ENCODE assay signal across 8 cellular contexts in the genomic region with DNA sequence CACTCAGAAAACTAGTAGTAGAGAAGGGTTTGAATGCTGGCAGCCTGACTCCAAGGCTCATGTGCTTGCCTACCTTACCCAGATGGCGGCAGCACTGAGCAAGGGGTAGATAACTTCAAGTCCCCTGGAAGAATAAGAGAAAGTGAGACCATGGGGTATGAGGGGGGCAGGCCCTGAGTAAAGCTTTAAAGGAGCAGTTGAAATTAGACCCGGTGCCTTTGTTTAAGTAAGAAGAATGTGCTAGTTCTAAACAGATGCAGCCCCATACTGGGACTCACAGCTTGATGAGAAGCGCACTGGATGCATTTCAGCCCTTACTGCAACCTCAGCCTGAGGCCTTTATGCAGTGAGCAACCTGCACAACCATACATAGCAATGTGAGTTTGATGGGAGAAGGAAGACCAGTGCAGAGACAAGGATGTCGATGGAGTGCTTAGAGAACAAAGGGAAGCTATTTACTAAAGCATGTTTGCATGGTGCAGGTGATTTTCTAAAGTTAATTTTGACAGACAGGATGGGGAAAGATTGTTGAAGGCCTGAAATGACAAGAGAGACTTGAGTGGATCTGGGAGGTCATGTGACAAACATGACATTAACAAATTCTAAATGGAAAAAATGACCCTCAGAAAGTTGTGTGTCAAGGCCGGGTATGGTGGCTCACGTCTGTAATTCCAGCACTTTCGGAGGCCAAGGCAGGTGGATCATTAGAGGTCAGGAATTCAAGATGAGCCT. TPM values are rescaled to one million over a fixed set of nuclear protein-coding genes. Genes with fewer than 3 reads are reported as not detected.
DNase-seq lines count a peak whose midpoint lies in the region; ATAC-seq and TF ChIP-seq lines count a peak whose summit lies in the region.

No MANE protein-coding gene starts in this region.

- H3K4me1 Mint-ChIP-seq in GM23338, result peaks cover 38% of the 10 kb centered on the region
- H3K4me1 Mint-ChIP-seq in T-helper 1 cell treated with Interleukin-12 subunit alpha and Interleukin-12 subunit beta and Interleukin-4 antibody, amounts not matched to agents 30 μg/mL and 1 μg/mL, for 36 hours (ENCODE audit: low read depth), result peaks cover 51% of the 10 kb centered on the region

- H3K9me3 Mint-ChIP-seq in GM23338, result no peaks in the 10 kb centered on the region
- no peaks in the 10 kb centered on the region for H3K9me3 Mint-ChIP-seq in T-helper 1 cell treated with Interleukin-12 subunit alpha and Interleukin-12 subunit beta and Interleukin-4 antibody, amounts not matched to agents 30 μg/mL and 1 μg/mL, for 36 hours

- H4K20me1 ChIP-seq in BLaER1 treated with 17β-estradiol and CSF1 and Interleukin-3, amounts not matched to agents 10 nM and 100 nM, result no peaks in the 10 kb centered on the region
- H4K20me1 ChIP-seq in GM23338 (replicated peaks; ENCODE audit: insufficient read depth) (no peaks in the 10 kb centered on the region), osteoblast (ENCODE audit: insufficient read depth, low read length) (no peaks in the 10 kb centered on the region)

- H3K9me2 ChIP-seq in GM23338 (ENCODE audit: insufficient read depth), result no peaks in the 10 kb centered on the region

- H3K36me3 Mint-ChIP-seq in GM23338 (ENCODE audit: low read depth), result no peaks in the 10 kb centered on the region
- H3K36me3 Mint-ChIP-seq in T-helper 1 cell treated with Interleukin-12 subunit alpha and Interleukin-12 subunit beta and Interleukin-4 antibody, amounts not matched to agents 30 μg/mL and 1 μg/mL, for 36 hours (ENCODE audit: low read depth), result peaks cover 32% of the 10 kb centered on the region

- no peaks in the 10 kb centered on the region for H3F3A ChIP-seq in GM23338 (replicated peaks; ENCODE audit: low read depth)

- TF ChIP-seq CTCF in GM23338 (conservative IDR thresholded peaks at IDR 0.05; ENCODE audit: low read depth in 2 of 2), result peak; percentile 92 to 97
- TF ChIP-seq CTCF in osteoblast (IDR thresholded peaks at IDR 0.05; ENCODE audit: extremely low read depth, low read depth, low read length), result peak; percentile 70

- H3K4me2 ChIP-seq in BLaER1 treated with 17β-estradiol and CSF1 and Interleukin-3, amounts not matched to agents 10 nM and 100 nM, result peak overlapping the region in 10 of 11 experiments; percentile 20 to 71 (median 60); a peak in 20 of 22 replicates
- no peak overlapping the region for H3K4me2 ChIP-seq in GM23338
- no peak overlapping the region for H3K4me2 ChIP-seq in osteoblast (ENCODE audit: insufficient read depth, low read length)

- H3K9me3 ChIP-seq in BLaER1 treated with 17β-estradiol and CSF1 and Interleukin-3, amounts not matched to agents 10 nM and 100 nM (replicated peaks in 1 of 11), result no peaks in the 10 kb centered on the region
- no peaks in the 10 kb centered on the region for H3K9me3 ChIP-seq in osteoblast (ENCODE audit: low read depth, low read length)

- H3K27ac ChIP-seq in BLaER1 treated with 17β-estradiol and CSF1 and Interleukin-3, amounts not matched to agents 10 nM and 100 nM, result peak overlapping the region in 6 of 11 experiments; percentile 6 to 77 (median 56); a peak in 11 of 22 replicates
- H3K27ac ChIP-seq in GM23338 (ENCODE audit: low read depth) (no peak overlapping the region), osteoblast (ENCODE audit: low read depth, low read length) (no peak overlapping the region)

- peaks cover 4% of the 10 kb centered on the region for H3K27me3 Mint-ChIP-seq in GM23338 (ENCODE audit: insufficient read depth, low read depth, poor library complexity)
- no peaks in the 10 kb centered on the region for H3K27me3 Mint-ChIP-seq in T-helper 1 cell treated with Interleukin-12 subunit alpha and Interleukin-12 subunit beta and Interleukin-4 antibody, amounts not matched to agents 30 μg/mL and 1 μg/mL, for 36 hours (ENCODE audit: low read depth)

- no peaks in the 10 kb centered on the region for H3K36me3 ChIP-seq in BLaER1 treated with 17β-estradiol and CSF1 and Interleukin-3, amounts not matched to agents 10 nM and 100 nM
- H3K36me3 ChIP-seq in GM23338 (ENCODE audit: insufficient read depth), result no peaks in the 10 kb centered on the region
- no peaks in the 10 kb centered on the region for H3K36me3 ChIP-seq in osteoblast (ENCODE audit: insufficient read depth, low read length)

- ATAC-seq in GM23338 (peak; percentile 97), HG03354 (IDR thresholded peaks at IDR 0.05; ENCODE audit: poor library complexity, severe bottlenecking, unreplicated experiment) (no peak)

- no peaks in the 10 kb centered on the region for H3K79me2 ChIP-seq in GM23338 (replicated peaks; ENCODE audit: insufficient read depth)
- H3K79me2 ChIP-seq in osteoblast (ENCODE audit: insufficient read depth, low read length), result no peaks in the 10 kb centered on the region

- H3K27ac Mint-ChIP-seq in GM23338, result peak overlapping the region; percentile 25
- peak overlapping the region; percentile 88 for H3K27ac Mint-ChIP-seq in T-helper 1 cell treated with Interleukin-12 subunit alpha and Interleukin-12 subunit beta and Interleukin-4 antibody, amounts not matched to agents 30 μg/mL and 1 μg/mL, for 36 hours

- no peaks in the 10 kb centered on the region for H3K27me3 ChIP-seq in BLaER1 treated with 17β-estradiol and CSF1 and Interleukin-3, amounts not matched to agents 10 nM and 100 nM
- H3K27me3 ChIP-seq in GM23338 (ENCODE audit: insufficient read depth) (no peaks in the 10 kb centered on the region), osteoblast (ENCODE audit: insufficient read depth, low read length) (peaks cover 35% of the 10 kb centered on the region)

- H2AFZ ChIP-seq in GM23338, result no peak overlapping the region
- H2AFZ ChIP-seq in osteoblast (ENCODE audit: low read length), result no peak overlapping the region

- no peak overlapping the region; the same call in 2 of the 3 replicates for H3K4me3 Mint-ChIP-seq in GM23338
- peak overlapping the region; percentile 83 for H3K4me3 Mint-ChIP-seq in T-helper 1 cell treated with Interleukin-12 subunit alpha and Interleukin-12 subunit beta and Interleukin-4 antibody, amounts not matched to agents 30 μg/mL and 1 μg/mL, for 36 hours

- H3K4me3 ChIP-seq in BLaER1 treated with 17β-estradiol and CSF1 and Interleukin-3, amounts not matched to agents 10 nM and 100 nM, result no peak overlapping the region
- H3K4me3 ChIP-seq in GM23338 (no peak overlapping the region), osteoblast (ENCODE audit: insufficient read depth, low read length) (no peak overlapping the region)

- peaks cover 28 to 85% (median 60%) of the 10 kb centered on the region in 10 experiments for H3K4me1 ChIP-seq in BLaER1 treated with 17β-estradiol and CSF1 and Interleukin-3, amounts not matched to agents 10 nM and 100 nM
- peaks cover 22% of the 10 kb centered on the region for H3K4me1 ChIP-seq in GM23338 (ENCODE audit: insufficient read depth)
- no peaks in the 10 kb centered on the region for H3K4me1 ChIP-seq in osteoblast (ENCODE audit: insufficient read depth, low read length)

- peak; percentile 95 for DNase-seq in GM23338 (ENCODE audit: low spot score)
- peak; percentile 62 for DNase-seq in dermis blood vessel endothelial cell
- DNase-seq in osteoblast (ENCODE audit: insufficient read length, low spot score, missing footprints), result no peak
- DNase-seq in GM19240 (ENCODE audit: insufficient read length, low spot score), result no peak
- DNase-seq in cerebellum (ENCODE audit: low spot score), result no peak

- no peak overlapping the region for H3K9ac ChIP-seq in BLaER1 treated with 17β-estradiol and CSF1 and Interleukin-3, amounts not matched to agents 10 nM and 100 nM

TF ChIP-seq in GM23338, 12 proteins besides CTCF, POLR2A, EP300 and RAD21 (continues in another document):
- TF ChIP-seq JUNB (IDR thresholded peaks at IDR 0.05; ENCODE audit: unreplicated experiment) (no peak), EZH2 (IDR thresholded peaks at IDR 0.05; ENCODE audit: low read depth, unreplicated experiment) (no peak), POLR2AphosphoS5 (IDR thresholded peaks at IDR 0.05; ENCODE audit: low read depth) (no peak), EZH2phosphoT487 (IDR thresholded peaks at IDR 0.05; ENCODE audit: unreplicated experiment) (no peak), NANOG (IDR thresholded peaks at IDR 0.05; ENCODE audit: borderline replicate concordance) (no peak)
- TF ChIP-seq, protein P1, sequence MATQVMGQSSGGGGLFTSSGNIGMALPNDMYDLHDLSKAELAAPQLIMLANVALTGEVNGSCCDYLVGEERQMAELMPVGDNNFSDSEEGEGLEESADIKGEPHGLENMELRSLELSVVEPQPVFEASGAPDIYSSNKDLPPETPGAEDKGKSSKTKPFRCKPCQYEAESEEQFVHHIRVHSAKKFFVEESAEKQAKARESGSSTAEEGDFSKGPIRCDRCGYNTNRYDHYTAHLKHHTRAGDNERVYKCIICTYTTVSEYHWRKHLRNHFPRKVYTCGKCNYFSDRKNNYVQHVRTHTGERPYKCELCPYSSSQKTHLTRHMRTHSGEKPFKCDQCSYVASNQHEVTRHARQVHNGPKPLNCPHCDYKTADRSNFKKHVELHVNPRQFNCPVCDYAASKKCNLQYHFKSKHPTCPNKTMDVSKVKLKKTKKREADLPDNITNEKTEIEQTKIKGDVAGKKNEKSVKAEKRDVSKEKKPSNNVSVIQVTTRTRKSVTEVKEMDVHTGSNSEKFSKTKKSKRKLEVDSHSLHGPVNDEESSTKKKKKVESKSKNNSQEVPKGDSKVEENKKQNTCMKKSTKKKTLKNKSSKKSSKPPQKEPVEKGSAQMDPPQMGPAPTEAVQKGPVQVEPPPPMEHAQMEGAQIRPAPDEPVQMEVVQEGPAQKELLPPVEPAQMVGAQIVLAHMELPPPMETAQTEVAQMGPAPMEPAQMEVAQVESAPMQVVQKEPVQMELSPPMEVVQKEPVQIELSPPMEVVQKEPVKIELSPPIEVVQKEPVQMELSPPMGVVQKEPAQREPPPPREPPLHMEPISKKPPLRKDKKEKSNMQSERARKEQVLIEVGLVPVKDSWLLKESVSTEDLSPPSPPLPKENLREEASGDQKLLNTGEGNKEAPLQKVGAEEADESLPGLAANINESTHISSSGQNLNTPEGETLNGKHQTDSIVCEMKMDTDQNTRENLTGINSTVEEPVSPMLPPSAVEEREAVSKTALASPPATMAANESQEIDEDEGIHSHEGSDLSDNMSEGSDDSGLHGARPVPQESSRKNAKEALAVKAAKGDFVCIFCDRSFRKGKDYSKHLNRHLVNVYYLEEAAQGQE (IDR thresholded peaks at IDR 0.05; ENCODE audit: unreplicated experiment), result no peak

RNA-seq across cellular contexts. Expression of a gene that starts 27.1 kb away (rescaled TPM):
- total RNA-seq in GM23338 (2014; rRNA removed; shearing (Covaris generic)), result not detected in 2 replicates
- not detected in 2 replicates for polyA plus RNA-seq in GM23338 (2016; fragmentation: Nextera tagmentation; extraction: Ambion mirVana)
- total RNA-seq in dermis blood vessel endothelial cell (not detected in 2 replicates), osteoblast (not detected in 2 replicates), cerebellum (not detected)

RNA-seq across cellular contexts. Expression of a gene that starts 32.2 kb away (rescaled TPM):
- total RNA-seq in GM23338 (2014; rRNA removed; shearing (Covaris generic)), result 0.42 TPM in 1 of 2 replicates, not detected in the other
- polyA plus RNA-seq in GM23338 (2016; fragmentation: Nextera tagmentation; extraction: Ambion mirVana), result not detected in 2 replicates
- total RNA-seq in dermis blood vessel endothelial cell (under 0.01 TPM in 1 of 2 replicates, not detected in the other), osteoblast (not detected in 2 replicates), cerebellum (0.36 TPM)

RNA-seq across cellular contexts. Expression of a gene that starts 39.5 kb away (rescaled TPM):
- not detected in 2 replicates for total RNA-seq in GM23338 (2014; rRNA removed; shearing (Covaris generic))
- polyA plus RNA-seq in GM23338 (2016; fragmentation: Nextera tagmentation; extraction: Ambion mirVana), result not detected in 2 replicates
- total RNA-seq in dermis blood vessel endothelial cell (not detected in 2 replicates), osteoblast (not detected in 2 replicates), cerebellum (not detected)

Comparison
In these comparisons a context has a peak if more than half of its experiments do, and no peak if none do; other contexts are left out.
1. H3K27ac ChIP-seq: peak in BLaER1 treated with 17β-estradiol and CSF1 and Interleukin-3, amounts not matched to agents 10 nM and 100 nM (6 of 11); none in GM23338 (single experiment) and osteoblast (single experiment).
2. H3K4me2 ChIP-seq: peak in BLaER1 treated with 17β-estradiol and CSF1 and Interleukin-3, amounts not matched to agents 10 nM and 100 nM (10 of 11); none in GM23338 (single experiment) and osteoblast (single experiment).
3. DNase-seq: peak in GM23338 (single experiment) and dermis blood vessel endothelial cell (single experiment); none in osteoblast (single experiment), GM19240 (single experiment) and cerebellum (single experiment).